In the genomic region with DNA sequence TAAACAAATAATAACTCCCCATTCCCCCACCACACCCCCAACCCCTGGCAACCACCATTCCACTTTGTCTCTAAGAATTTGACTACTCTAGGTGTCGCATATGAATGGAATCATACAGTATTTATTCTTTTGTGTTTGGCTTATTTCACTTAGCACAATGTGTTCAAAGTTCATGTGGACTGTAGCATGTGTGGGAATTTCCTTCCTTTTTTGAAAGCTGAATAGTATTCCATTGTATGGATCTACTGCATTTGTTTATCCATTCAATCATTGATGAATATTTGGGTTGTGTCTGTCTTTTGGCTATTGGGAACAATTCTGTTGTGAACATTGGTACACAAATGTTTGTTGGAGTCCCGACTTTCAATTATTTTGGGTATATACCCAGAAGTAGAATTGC, we compare ENCODE assay signal across 1 cellular context.
A peak's percentile ranks its signal among the peaks of the same experiment; 100 is the strongest.
TF ChIP-seq lines count a peak whose summit lies in the region.

No MANE protein-coding gene starts in this region.

TF ChIP-seq in HepG2, 621 proteins besides CTCF, POLR2A, EP300 and RAD21 (continued from another document):
- TF ChIP-seq, protein P1, sequence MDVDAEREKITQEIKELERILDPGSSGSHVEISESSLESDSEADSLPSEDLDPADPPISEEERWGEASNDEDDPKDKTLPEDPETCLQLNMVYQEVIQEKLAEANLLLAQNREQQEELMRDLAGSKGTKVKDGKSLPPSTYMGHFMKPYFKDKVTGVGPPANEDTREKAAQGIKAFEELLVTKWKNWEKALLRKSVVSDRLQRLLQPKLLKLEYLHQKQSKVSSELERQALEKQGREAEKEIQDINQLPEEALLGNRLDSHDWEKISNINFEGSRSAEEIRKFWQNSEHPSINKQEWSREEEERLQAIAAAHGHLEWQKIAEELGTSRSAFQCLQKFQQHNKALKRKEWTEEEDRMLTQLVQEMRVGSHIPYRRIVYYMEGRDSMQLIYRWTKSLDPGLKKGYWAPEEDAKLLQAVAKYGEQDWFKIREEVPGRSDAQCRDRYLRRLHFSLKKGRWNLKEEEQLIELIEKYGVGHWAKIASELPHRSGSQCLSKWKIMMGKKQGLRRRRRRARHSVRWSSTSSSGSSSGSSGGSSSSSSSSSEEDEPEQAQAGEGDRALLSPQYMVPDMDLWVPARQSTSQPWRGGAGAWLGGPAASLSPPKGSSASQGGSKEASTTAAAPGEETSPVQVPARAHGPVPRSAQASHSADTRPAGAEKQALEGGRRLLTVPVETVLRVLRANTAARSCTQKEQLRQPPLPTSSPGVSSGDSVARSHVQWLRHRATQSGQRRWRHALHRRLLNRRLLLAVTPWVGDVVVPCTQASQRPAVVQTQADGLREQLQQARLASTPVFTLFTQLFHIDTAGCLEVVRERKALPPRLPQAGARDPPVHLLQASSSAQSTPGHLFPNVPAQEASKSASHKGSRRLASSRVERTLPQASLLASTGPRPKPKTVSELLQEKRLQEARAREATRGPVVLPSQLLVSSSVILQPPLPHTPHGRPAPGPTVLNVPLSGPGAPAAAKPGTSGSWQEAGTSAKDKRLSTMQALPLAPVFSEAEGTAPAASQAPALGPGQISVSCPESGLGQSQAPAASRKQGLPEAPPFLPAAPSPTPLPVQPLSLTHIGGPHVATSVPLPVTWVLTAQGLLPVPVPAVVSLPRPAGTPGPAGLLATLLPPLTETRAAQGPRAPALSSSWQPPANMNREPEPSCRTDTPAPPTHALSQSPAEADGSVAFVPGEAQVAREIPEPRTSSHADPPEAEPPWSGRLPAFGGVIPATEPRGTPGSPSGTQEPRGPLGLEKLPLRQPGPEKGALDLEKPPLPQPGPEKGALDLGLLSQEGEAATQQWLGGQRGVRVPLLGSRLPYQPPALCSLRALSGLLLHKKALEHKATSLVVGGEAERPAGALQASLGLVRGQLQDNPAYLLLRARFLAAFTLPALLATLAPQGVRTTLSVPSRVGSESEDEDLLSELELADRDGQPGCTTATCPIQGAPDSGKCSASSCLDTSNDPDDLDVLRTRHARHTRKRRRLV (CRISPR knock-in tag; IDR thresholded peaks at IDR 0.05): no peak
- TF ChIP-seq, protein P2, sequence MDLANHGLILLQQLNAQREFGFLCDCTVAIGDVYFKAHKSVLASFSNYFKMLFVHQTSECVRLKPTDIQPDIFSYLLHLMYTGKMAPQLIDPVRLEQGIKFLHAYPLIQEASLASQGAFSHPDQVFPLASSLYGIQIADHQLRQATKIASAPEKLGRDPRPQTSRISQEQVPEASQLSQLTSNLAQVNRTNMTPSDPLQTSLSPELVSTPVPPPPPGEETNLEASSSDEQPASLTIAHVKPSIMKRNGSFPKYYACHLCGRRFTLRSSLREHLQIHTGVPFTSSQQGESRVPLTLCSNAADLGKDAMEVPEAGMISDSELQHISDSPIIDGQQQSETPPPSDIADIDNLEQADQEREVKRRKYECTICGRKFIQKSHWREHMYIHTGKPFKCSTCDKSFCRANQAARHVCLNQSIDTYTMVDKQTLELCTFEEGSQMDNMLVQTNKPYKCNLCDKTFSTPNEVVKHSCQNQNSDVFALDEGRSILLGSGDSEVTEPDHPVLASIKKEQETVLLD (CRISPR knock-in tag; IDR thresholded peaks at IDR 0.05; ENCODE audit: low read depth): no peak
- TF ChIP-seq ADNP (CRISPR knock-in tag; IDR thresholded peaks at IDR 0.05) (no peak), ZNF224 (CRISPR knock-in tag; IDR thresholded peaks at IDR 0.05) (no peak), ATAD3A (CRISPR knock-in tag; IDR thresholded peaks at IDR 0.05) (no peak), ZBTB3 (CRISPR knock-in tag; IDR thresholded peaks at IDR 0.05; ENCODE audit: borderline replicate concordance, low read depth) (no peak), MXD1 (CRISPR knock-in tag; IDR thresholded peaks at IDR 0.05) (no peak), ZNF441 (CRISPR knock-in tag; IDR thresholded peaks at IDR 0.05; ENCODE audit: borderline replicate concordance) (no peak), IRX3 (CRISPR knock-in tag; IDR thresholded peaks at IDR 0.05; ENCODE audit: borderline replicate concordance, low read depth) (no peak), SP2 (CRISPR knock-in tag; IDR thresholded peaks at IDR 0.05) (no peak), ZNF546 (CRISPR knock-in tag; conservative IDR thresholded peaks at IDR 0.05) (no peak), GPN1 (CRISPR knock-in tag; IDR thresholded peaks at IDR 0.05; ENCODE audit: borderline replicate concordance) (no peak), ZNF713 (CRISPR knock-in tag; IDR thresholded peaks at IDR 0.05) (no peak), ZBTB1 (CRISPR knock-in tag; IDR thresholded peaks at IDR 0.05; ENCODE audit: borderline replicate concordance) (no peak), EEA1 (CRISPR knock-in tag; IDR thresholded peaks at IDR 0.05; ENCODE audit: borderline replicate concordance) (no peak), WIZ (CRISPR knock-in tag; IDR thresholded peaks at IDR 0.05) (no peak), ZNF780A (CRISPR knock-in tag; IDR thresholded peaks at IDR 0.05) (no peak), ZNF557 (CRISPR knock-in tag; IDR thresholded peaks at IDR 0.05) (no peak), ZNF777 (CRISPR knock-in tag; IDR thresholded peaks at IDR 0.05) (no peak)
- TF ChIP-seq, protein P3, sequence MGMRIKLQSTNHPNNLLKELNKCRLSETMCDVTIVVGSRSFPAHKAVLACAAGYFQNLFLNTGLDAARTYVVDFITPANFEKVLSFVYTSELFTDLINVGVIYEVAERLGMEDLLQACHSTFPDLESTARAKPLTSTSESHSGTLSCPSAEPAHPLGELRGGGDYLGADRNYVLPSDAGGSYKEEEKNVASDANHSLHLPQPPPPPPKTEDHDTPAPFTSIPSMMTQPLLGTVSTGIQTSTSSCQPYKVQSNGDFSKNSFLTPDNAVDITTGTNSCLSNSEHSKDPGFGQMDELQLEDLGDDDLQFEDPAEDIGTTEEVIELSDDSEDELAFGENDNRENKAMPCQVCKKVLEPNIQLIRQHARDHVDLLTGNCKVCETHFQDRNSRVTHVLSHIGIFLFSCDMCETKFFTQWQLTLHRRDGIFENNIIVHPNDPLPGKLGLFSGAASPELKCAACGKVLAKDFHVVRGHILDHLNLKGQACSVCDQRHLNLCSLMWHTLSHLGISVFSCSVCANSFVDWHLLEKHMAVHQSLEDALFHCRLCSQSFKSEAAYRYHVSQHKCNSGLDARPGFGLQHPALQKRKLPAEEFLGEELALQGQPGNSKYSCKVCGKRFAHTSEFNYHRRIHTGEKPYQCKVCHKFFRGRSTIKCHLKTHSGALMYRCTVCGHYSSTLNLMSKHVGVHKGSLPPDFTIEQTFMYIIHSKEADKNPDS (CRISPR knock-in tag; IDR thresholded peaks at IDR 0.05): no peak
- TF ChIP-seq, protein P4, sequence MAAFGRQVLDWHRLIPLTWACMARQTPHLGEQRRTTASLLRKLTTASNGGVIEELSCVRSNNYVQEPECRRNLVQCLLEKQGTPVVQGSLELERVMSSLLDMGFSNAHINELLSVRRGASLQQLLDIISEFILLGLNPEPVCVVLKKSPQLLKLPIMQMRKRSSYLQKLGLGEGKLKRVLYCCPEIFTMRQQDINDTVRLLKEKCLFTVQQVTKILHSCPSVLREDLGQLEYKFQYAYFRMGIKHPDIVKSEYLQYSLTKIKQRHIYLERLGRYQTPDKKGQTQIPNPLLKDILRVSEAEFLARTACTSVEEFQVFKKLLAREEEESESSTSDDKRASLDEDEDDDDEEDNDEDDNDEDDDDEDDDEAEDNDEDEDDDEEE (CRISPR knock-in tag; IDR thresholded peaks at IDR 0.05): no peak
- TF ChIP-seq, protein P5, sequence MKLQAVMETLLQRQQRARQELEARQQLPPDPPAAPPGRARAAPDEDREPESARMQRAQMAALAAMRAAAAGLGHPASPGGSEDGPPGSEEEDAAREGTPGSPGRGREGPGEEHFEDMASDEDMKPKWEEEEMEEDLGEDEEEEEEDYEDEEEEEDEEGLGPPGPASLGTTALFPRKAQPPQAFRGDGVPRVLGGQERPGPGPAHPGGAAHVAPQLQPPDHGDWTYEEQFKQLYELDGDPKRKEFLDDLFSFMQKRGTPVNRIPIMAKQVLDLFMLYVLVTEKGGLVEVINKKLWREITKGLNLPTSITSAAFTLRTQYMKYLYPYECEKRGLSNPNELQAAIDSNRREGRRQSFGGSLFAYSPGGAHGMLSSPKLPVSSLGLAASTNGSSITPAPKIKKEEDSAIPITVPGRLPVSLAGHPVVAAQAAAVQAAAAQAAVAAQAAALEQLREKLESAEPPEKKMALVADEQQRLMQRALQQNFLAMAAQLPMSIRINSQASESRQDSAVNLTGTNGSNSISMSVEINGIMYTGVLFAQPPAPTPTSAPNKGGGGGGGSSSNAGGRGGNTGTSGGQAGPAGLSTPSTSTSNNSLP (IDR thresholded peaks at IDR 0.05; ENCODE audit: low read depth, low read length): peak; percentile 77
